10 cellular contexts compared by ENCODE assay signal in genomic region chr16:83113317-83113716, GRCh38.
DNase-seq lines count a peak whose midpoint lies in the region; ATAC-seq, FAIRE-seq and TF ChIP-seq lines count a peak whose summit lies in the region.
"Had no signal": no experiment of that assay in that cellular context is flagged by ENCODE, and none has a peak within 500 bp of the region (broad histone marks: within the 10 kb centered on the region; RNA-seq: fewer than 3 reads in every experiment).

No MANE protein-coding gene starts in this region.

- no peak overlapping the region for H2BK12ac ChIP-seq in H1 (ENCODE audit: low read depth, low read length)

- no peak for TF ChIP-seq EP300 in H1 (IDR thresholded peaks at IDR 0.05; ENCODE audit: borderline replicate concordance in 1 of 2, low read depth in 2 of 2, low read length in 2 of 2)

- no peak overlapping the region for H3K4ac ChIP-seq in H1 (replicated peaks; ENCODE audit: insufficient read length, low read depth, low read length)

- H3K23me2 ChIP-seq in H1 (ENCODE audit: low read depth, low read length), result peaks cover 2% of the 10 kb centered on the region; the same call in 1 of the 2 replicates

- no peak for TF ChIP-seq POLR2A in H1 (IDR thresholded peaks at IDR 0.05; ENCODE audit: control extremely low read depth in 1 of 2, low read depth in 2 of 2, low read length in 2 of 2)
- no peak for TF ChIP-seq POLR2A in spleen (IDR thresholded peaks at IDR 0.05)

- peak overlapping the region; percentile 57; the same call in 1 of the 2 replicates for H2AFZ ChIP-seq in H1 (ENCODE audit: low read length)

- H3K27me3 Mint-ChIP-seq in nephron progenitor cell (ENCODE audit: low read depth, poor library complexity), result peaks cover 24% of the 10 kb centered on the region

- ATAC-seq in HG02610 (IDR thresholded peaks at IDR 0.05; ENCODE audit: unreplicated experiment), result no peak

- H3K79me1 ChIP-seq in H1 (ENCODE audit: low read depth, low read length), result no peaks in the 10 kb centered on the region

- H4K8ac ChIP-seq in H1 (ENCODE audit: extremely low read depth, insufficient read depth, low read length), result no peak overlapping the region

- H3K4me1 ChIP-seq in H1 (replicated peaks in 1 of 4; ENCODE audit: control insufficient read depth in 3 of 4, insufficient read depth in 4 of 4, low read length in 3 of 4) (peaks cover 0 to 8% (median 4%) of the 10 kb centered on the region in 4 experiments; a peak in 4 of 7 replicates), spleen (no peaks in the 10 kb centered on the region), SJCRH30 (peaks cover 9% of the 10 kb centered on the region)

- no peak overlapping the region for H2BK120ac ChIP-seq in H1 (replicated peaks; ENCODE audit: low read depth, low read length)

- H2AK5ac ChIP-seq in H1 (ENCODE audit: low read depth, low read length), result no peak overlapping the region

- WGBS in H1 (ENCODE audit: extremely low coverage in 1 of 2, insufficient coverage in 1 of 2, insufficient read length in 1 of 2, insufficient replicate concordance in 2 of 2, low coverage in 1 of 2, low lambda C conversion rate in 2 of 2, missing lambda C conversion rate in 1 of 2), 2 experiments, result 38% methylated on average over 7 of the region's 7 CpGs; no CpG with 5 or more reads in 1 of the 2 experiments
- 23 to 34% (median 30%) methylated on average over 7 of the region's 7 CpGs for WGBS in spleen, 5 donors

- H4K20me1 ChIP-seq in H1 (replicated peaks in 1 of 2; ENCODE audit: control insufficient read depth in 1 of 2, insufficient read depth in 2 of 2, low read length in 2 of 2), result no peaks in the 10 kb centered on the region

- no peaks in the 10 kb centered on the region for H3K36me3 Mint-ChIP-seq in nephron progenitor cell (ENCODE audit: low read depth)
- H3K36me3 Mint-ChIP-seq: IgD-negative memory B cell had no signal

- CTCF ChIA-PET in H1 (lab: Charles Lee; ENCODE audit: partially characterized antibody), result interaction anchor here (0.6 to 4.0 kb wide), 30 partner anchors 9 to 1833 kb away, joined by 3 to 19 read pairs (median 4); no protein-coding TSS in a partner anchor

- peaks cover 15% of the 10 kb centered on the region for H3K4me1 Mint-ChIP-seq in nephron progenitor cell
- H3K4me1 Mint-ChIP-seq: IgD-negative memory B cell had no signal

- no peak overlapping the region for H3K4me3 Mint-ChIP-seq in nephron progenitor cell
- H3K4me3 Mint-ChIP-seq: IgD-negative memory B cell had no signal

- H3K79me2 ChIP-seq in H1 (ENCODE audit: control insufficient read depth in 1 of 2, insufficient read depth in 2 of 2, low read length in 2 of 2), result no peaks in the 10 kb centered on the region

- no peak overlapping the region for H3K9ac ChIP-seq in H1 (replicated peaks in 1 of 4; ENCODE audit: extremely low read depth in 1 of 4, low read depth in 3 of 4, low read length in 3 of 4)

- no peak overlapping the region for H2BK5ac ChIP-seq in H1 (ENCODE audit: low read depth, low read length)

- no peak overlapping the region for H4K91ac ChIP-seq in H1 (replicated peaks; ENCODE audit: insufficient read length, low read length)

- peak overlapping the region; percentile 1 to 17; a peak in 1 of 4 replicates for H3K4me2 ChIP-seq in H1 (ENCODE audit: insufficient read depth in 1 of 2, low read depth in 2 of 2, low read length in 2 of 2)

- H4K5ac ChIP-seq in H1 (ENCODE audit: insufficient read length, low read depth, low read length), result no peak overlapping the region

- H2BK20ac ChIP-seq in H1 (ENCODE audit: low read length), result no peak overlapping the region

- no peaks in the 10 kb centered on the region for H3K9me3 Mint-ChIP-seq in nephron progenitor cell
- H3K9me3 Mint-ChIP-seq: IgD-negative memory B cell had no signal

- peak; percentile 54 to 71 for TF ChIP-seq RAD21 in H1 (IDR thresholded peaks at IDR 0.05 in 1 of 2, conservative IDR thresholded peaks at IDR 0.05 in 1 of 2; ENCODE audit: low read depth in 2 of 2, low read length in 2 of 2)

- POLR2A ChIA-PET in H1 (lab: Charles Lee; ENCODE audit: partially characterized antibody), result interaction anchor here (0.6 kb wide), 1 partner anchor 11 kb away, joined by 3 read pairs; no protein-coding TSS in a partner anchor

- H3K9me3 ChIP-seq in H1 (ENCODE audit: insufficient read depth in 2 of 2, low read depth in 1 of 2, low read length in 1 of 2) (no peaks in the 10 kb centered on the region), spleen (no peaks in the 10 kb centered on the region), SJCRH30 (replicated peaks) (no peaks in the 10 kb centered on the region)

- no peak overlapping the region for H3K14ac ChIP-seq in H1 (ENCODE audit: insufficient read length)

- peak; percentile 71 to 77 (median 72) for TF ChIP-seq CTCF in H1 (IDR thresholded peaks at IDR 0.05; ENCODE audit: control extremely low read depth in 1 of 3, insufficient read depth in 1 of 3, low read depth in 1 of 3, low read length in 3 of 3)
- peak; percentile 48 for TF ChIP-seq CTCF in nephron progenitor cell (IDR thresholded peaks at IDR 0.05)
- peak in 4 of 11 experiments; percentile 5 to 24 (median 22) for TF ChIP-seq CTCF in spleen (IDR thresholded peaks at IDR 0.05 in 8 of 11, conservative IDR thresholded peaks at IDR 0.05 in 3 of 11)

- H3K27me3 ChIP-seq in H1 (replicated peaks in 1 of 4; ENCODE audit: control insufficient read depth in 3 of 4, extremely low read depth in 1 of 4, insufficient read depth in 3 of 4, low read length in 3 of 4) (peaks cover 0 to 5% (median 0%) of the 10 kb centered on the region in 4 experiments; a peak in 2 of 7 replicates), spleen (replicated peaks in 1 of 7) (peaks cover 0 to 57% (median 0%) of the 10 kb centered on the region in 7 donors), SJCRH30 (no peaks in the 10 kb centered on the region)

- DNase-seq in ELF-1 (ENCODE audit: low read depth, low spot score) (peak; percentile 22), NAMALWA (ENCODE audit: low spot score) (peak; percentile 57), H1 (ENCODE audit: low read depth in 1 of 2, low spot score in 2 of 2) (peak in 1 of 2 experiments; percentile 59), nephron progenitor cell (peak; percentile 27), GF-D8 (lab: John Stamatoyannopoulos, UW) (no peak), spleen (no peak), SJCRH30 (no peak)

- H3K27ac Mint-ChIP-seq in nephron progenitor cell, result no peak overlapping the region
- H3K27ac Mint-ChIP-seq: IgD-negative memory B cell had no signal

- H3K36me3 ChIP-seq in H1 (ENCODE audit: control insufficient read depth in 2 of 4, insufficient read depth in 4 of 4, low read length in 3 of 4) (no peaks in the 10 kb centered on the region), spleen (no peaks in the 10 kb centered on the region), SJCRH30 (no peaks in the 10 kb centered on the region)

- intact Hi-C loops in spleen (cut with DNase I; ENCODE audit: low total_unique reads), result no loop called here

- no peak overlapping the region for H3K23ac ChIP-seq in H1 (ENCODE audit: insufficient read length)

- no peak overlapping the region for H3K27ac ChIP-seq in H1 (ENCODE audit: low read depth, low read length)
- no peak overlapping the region for H3K27ac ChIP-seq in spleen
- no peak overlapping the region for H3K27ac ChIP-seq in SJCRH30
- H3K27ac ChIP-seq: epithelial cell of prostate had no signal

- H3K4me3 ChIP-seq in H1 (ENCODE audit: extremely low read depth in 1 of 4, insufficient read depth in 2 of 4, low read depth in 3 of 4, low read length in 4 of 4) (no peak overlapping the region), spleen (no peak overlapping the region), SJCRH30 (no peak overlapping the region)

- H3K18ac ChIP-seq in H1 (ENCODE audit: extremely low read depth, low read length), result no peak overlapping the region

- no peak overlapping the region for H2BK15ac ChIP-seq in H1 (ENCODE audit: low read length)

- FAIRE-seq in H1 (lab: Jason Lieb, UNC), result peak; percentile 68

- H3K56ac ChIP-seq in H1 (replicated peaks; ENCODE audit: insufficient read length, low read depth, low read length), result no peak overlapping the region

TF ChIP-seq in H1, 55 proteins besides CTCF, POLR2A, EP300 and RAD21:
- TF ChIP-seq BCL11A (IDR thresholded peaks at IDR 0.05; ENCODE audit: low read depth in 2 of 2, low read length in 2 of 2) (no peak), CREB1 (IDR thresholded peaks at IDR 0.05) (peak; percentile 10; the same call in 1 of the 2 replicates), CTBP2 (IDR thresholded peaks at IDR 0.05; ENCODE audit: borderline replicate concordance, insufficient read depth, insufficient read length, low read length) (no peak)

Comparison
In these comparisons a context has a peak if more than half of its experiments do, and no peak if none do; other contexts are left out.
1. DNase-seq: peak in ELF-1 (single experiment), NAMALWA (single experiment) and nephron progenitor cell (single experiment); none in GF-D8 (single experiment), spleen (single experiment) and SJCRH30 (0 of 2).